1 cellular context compared by ENCODE assay signal in the genomic region with DNA sequence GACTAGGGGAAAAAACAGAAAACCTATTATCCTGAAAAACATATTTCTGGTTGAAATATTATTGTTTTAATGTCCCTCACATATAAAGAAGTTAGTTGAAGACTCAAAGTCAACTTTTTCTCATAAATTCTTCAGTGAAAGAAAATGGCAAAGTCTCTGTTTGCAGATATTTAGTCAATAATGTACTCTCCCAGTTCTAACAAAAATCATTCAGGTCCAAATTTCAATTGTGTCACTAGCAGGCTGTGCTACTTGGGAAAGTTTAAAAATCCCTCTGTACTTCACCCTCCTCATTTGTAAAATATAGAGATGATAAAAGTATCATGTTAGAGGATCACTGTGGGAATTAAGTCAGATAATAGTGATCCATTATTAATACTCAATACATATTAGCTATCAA.
TF ChIP-seq lines count a peak whose summit lies in the region.

No MANE protein-coding gene starts in this region.

TF ChIP-seq in HepG2, 621 proteins besides CTCF, POLR2A, EP300 and RAD21 (continued from another document):
- TF ChIP-seq CENPX (CRISPR knock-in tag; IDR thresholded peaks at IDR 0.05) (no peak), ZNF569 (CRISPR knock-in tag; IDR thresholded peaks at IDR 0.05; ENCODE audit: borderline replicate concordance) (no peak), HNF4A (CRISPR knock-in tag; IDR thresholded peaks at IDR 0.05) (peak; percentile 35; the same call in 1 of the 2 replicates), ZMAT3 (CRISPR knock-in tag; conservative IDR thresholded peaks at IDR 0.05) (no peak), MATR3 (CRISPR knock-in tag; IDR thresholded peaks at IDR 0.05) (no peak), ZNF546 (CRISPR knock-in tag; conservative IDR thresholded peaks at IDR 0.05) (no peak), ZNF501 (CRISPR knock-in tag; IDR thresholded peaks at IDR 0.05) (no peak), BORCS8-MEF2B (CRISPR knock-in tag; IDR thresholded peaks at IDR 0.05) (no peak), NFYB (CRISPR knock-in tag; IDR thresholded peaks at IDR 0.05) (no peak), BCL6 (CRISPR knock-in tag; IDR thresholded peaks at IDR 0.05) (peak; percentile 79), THYN1 (CRISPR knock-in tag; IDR thresholded peaks at IDR 0.05; ENCODE audit: borderline replicate concordance, low read depth) (no peak), MED13 (CRISPR knock-in tag; IDR thresholded peaks at IDR 0.05) (no peak), NFRKB (IDR thresholded peaks at IDR 0.05) (no peak), RCOR2 (CRISPR knock-in tag; IDR thresholded peaks at IDR 0.05) (no peak), EEA1 (CRISPR knock-in tag; IDR thresholded peaks at IDR 0.05; ENCODE audit: borderline replicate concordance) (no peak)
- TF ChIP-seq, protein P1, sequence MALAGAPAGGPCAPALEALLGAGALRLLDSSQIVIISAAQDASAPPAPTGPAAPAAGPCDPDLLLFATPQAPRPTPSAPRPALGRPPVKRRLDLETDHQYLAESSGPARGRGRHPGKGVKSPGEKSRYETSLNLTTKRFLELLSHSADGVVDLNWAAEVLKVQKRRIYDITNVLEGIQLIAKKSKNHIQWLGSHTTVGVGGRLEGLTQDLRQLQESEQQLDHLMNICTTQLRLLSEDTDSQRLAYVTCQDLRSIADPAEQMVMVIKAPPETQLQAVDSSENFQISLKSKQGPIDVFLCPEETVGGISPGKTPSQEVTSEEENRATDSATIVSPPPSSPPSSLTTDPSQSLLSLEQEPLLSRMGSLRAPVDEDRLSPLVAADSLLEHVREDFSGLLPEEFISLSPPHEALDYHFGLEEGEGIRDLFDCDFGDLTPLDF (CRISPR knock-in tag; IDR thresholded peaks at IDR 0.05): no peak
- TF ChIP-seq, protein P2, sequence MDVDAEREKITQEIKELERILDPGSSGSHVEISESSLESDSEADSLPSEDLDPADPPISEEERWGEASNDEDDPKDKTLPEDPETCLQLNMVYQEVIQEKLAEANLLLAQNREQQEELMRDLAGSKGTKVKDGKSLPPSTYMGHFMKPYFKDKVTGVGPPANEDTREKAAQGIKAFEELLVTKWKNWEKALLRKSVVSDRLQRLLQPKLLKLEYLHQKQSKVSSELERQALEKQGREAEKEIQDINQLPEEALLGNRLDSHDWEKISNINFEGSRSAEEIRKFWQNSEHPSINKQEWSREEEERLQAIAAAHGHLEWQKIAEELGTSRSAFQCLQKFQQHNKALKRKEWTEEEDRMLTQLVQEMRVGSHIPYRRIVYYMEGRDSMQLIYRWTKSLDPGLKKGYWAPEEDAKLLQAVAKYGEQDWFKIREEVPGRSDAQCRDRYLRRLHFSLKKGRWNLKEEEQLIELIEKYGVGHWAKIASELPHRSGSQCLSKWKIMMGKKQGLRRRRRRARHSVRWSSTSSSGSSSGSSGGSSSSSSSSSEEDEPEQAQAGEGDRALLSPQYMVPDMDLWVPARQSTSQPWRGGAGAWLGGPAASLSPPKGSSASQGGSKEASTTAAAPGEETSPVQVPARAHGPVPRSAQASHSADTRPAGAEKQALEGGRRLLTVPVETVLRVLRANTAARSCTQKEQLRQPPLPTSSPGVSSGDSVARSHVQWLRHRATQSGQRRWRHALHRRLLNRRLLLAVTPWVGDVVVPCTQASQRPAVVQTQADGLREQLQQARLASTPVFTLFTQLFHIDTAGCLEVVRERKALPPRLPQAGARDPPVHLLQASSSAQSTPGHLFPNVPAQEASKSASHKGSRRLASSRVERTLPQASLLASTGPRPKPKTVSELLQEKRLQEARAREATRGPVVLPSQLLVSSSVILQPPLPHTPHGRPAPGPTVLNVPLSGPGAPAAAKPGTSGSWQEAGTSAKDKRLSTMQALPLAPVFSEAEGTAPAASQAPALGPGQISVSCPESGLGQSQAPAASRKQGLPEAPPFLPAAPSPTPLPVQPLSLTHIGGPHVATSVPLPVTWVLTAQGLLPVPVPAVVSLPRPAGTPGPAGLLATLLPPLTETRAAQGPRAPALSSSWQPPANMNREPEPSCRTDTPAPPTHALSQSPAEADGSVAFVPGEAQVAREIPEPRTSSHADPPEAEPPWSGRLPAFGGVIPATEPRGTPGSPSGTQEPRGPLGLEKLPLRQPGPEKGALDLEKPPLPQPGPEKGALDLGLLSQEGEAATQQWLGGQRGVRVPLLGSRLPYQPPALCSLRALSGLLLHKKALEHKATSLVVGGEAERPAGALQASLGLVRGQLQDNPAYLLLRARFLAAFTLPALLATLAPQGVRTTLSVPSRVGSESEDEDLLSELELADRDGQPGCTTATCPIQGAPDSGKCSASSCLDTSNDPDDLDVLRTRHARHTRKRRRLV (CRISPR knock-in tag; IDR thresholded peaks at IDR 0.05): no peak
